In genomic region chr9:121784706-121785426, GRCh38 we compare ENCODE assay signal across 17 cellular contexts.
DNase-seq lines count a peak whose midpoint lies in the region; ATAC-seq and TF ChIP-seq lines count a peak whose summit lies in the region.
"Had no signal": no experiment of that assay in that cellular context is flagged by ENCODE, and none has a peak within 500 bp of the region (broad histone marks: within the 10 kb centered on the region; RNA-seq: fewer than 3 reads in every experiment).

No MANE protein-coding gene starts in this region.

- intact Hi-C loops in cardiac septum (cut with DNase I): no loop called here
- intact Hi-C loops in right lobe of liver (cut with DNase I): no loop called here

- TF ChIP-seq CTCF in cardiac muscle cell (IDR thresholded peaks at IDR 0.05; ENCODE audit: low read depth, low read length): no peak
- TF ChIP-seq CTCF in right lobe of liver (IDR thresholded peaks at IDR 0.05): no peak
- TF ChIP-seq CTCF in type B pancreatic cell (conservative IDR thresholded peaks at IDR 0.05): peak; percentile 52
- no peak for TF ChIP-seq CTCF in GM13976 (IDR thresholded peaks at IDR 0.05; ENCODE audit: borderline replicate concordance, control extremely low read depth, extremely low read depth, insufficient read depth, missing control alignments)

- TF ChIP-seq POLR2A in right lobe of liver (IDR thresholded peaks at IDR 0.05): no peak

- H3K27ac Mint-ChIP-seq in type B pancreatic cell: peak overlapping the region; percentile 58
- H3K27ac Mint-ChIP-seq: stimulated activated memory B cell treated with anti-CD40 and anti-IgM and Interleukin-4, amounts not matched to agents 10 μg/mL and 1 μg/mL and 100 μg/mL, for 72 hours had no signal

- H3K36me3 ChIP-seq in cardiac muscle cell (peaks cover 25% of the 10 kb centered on the region), adipocyte (ENCODE audit: control insufficient read depth, insufficient read depth, low read length, severe bottlenecking) (peaks cover 13% of the 10 kb centered on the region), right lobe of liver (peaks cover 0 to 17% (median 6%) of the 10 kb centered on the region in 4 donors)

- 90% methylated on average over 10 of the region's 18 CpGs for WGBS in right lobe of liver (ENCODE audit: insufficient coverage, low coverage, low lambda C conversion rate, missing lambda C conversion rate)

- no peaks in the 10 kb centered on the region for H3K27me3 Mint-ChIP-seq in type B pancreatic cell

- in situ Hi-C loops in GM13976 (cut with MboI; ENCODE audit: low sequenced_read_pairs, unreplicated experiment): no loop called here

- H3K27ac ChIP-seq in cardiac muscle cell (peak overlapping the region; percentile 60), right lobe of liver (no peak overlapping the region)
- H3K27ac ChIP-seq: KMS-11 had no signal

- H3K4me3 ChIP-seq in cardiac muscle cell: no peak overlapping the region
- H3K4me3 ChIP-seq in adipocyte (ENCODE audit: low read length): no peak overlapping the region
- H3K4me3 ChIP-seq in right lobe of liver: no peak overlapping the region

- no peaks in the 10 kb centered on the region for H3K27me3 ChIP-seq in cardiac muscle cell
- no peaks in the 10 kb centered on the region for H3K27me3 ChIP-seq in adipocyte (replicated peaks; ENCODE audit: control insufficient read depth, insufficient read depth, low read length)
- H3K27me3 ChIP-seq in right lobe of liver: no peaks in the 10 kb centered on the region

- H3K36me3 Mint-ChIP-seq in type B pancreatic cell: peaks cover 3% of the 10 kb centered on the region
- H3K36me3 Mint-ChIP-seq: stimulated activated memory B cell treated with anti-CD40 and anti-IgM and Interleukin-4, amounts not matched to agents 10 μg/mL and 1 μg/mL and 100 μg/mL, for 72 hours had no signal

- H3K4me1 ChIP-seq in cardiac muscle cell (ENCODE audit: low read depth) (peaks cover 20% of the 10 kb centered on the region), adipocyte (ENCODE audit: control insufficient read depth, insufficient read depth, low read length) (no peaks in the 10 kb centered on the region), right lobe of liver (no peaks in the 10 kb centered on the region)

- no peaks in the 10 kb centered on the region for H3K9me3 Mint-ChIP-seq in type B pancreatic cell

- H3K9me3 ChIP-seq in cardiac muscle cell (ENCODE audit: low read depth) (no peaks in the 10 kb centered on the region), adipocyte (ENCODE audit: control insufficient read depth, low read length) (no peaks in the 10 kb centered on the region), right lobe of liver (no peaks in the 10 kb centered on the region)

- H3K4me1 Mint-ChIP-seq in type B pancreatic cell (ENCODE audit: unreplicated experiment): peaks cover 11% of the 10 kb centered on the region

- no peak for ATAC-seq in right lobe of liver
- ATAC-seq: stimulated activated memory B cell treated with anti-CD40 and anti-IgM and Interleukin-4, amounts not matched to agents 10 μg/mL and 1 μg/mL and 100 μg/mL, for 72 hours had no signal

- H3K4me3 Mint-ChIP-seq in type B pancreatic cell: no peak overlapping the region
- H3K4me3 Mint-ChIP-seq: stimulated activated memory B cell treated with anti-CD40 and anti-IgM and Interleukin-4, amounts not matched to agents 10 μg/mL and 1 μg/mL and 100 μg/mL, for 72 hours had no signal

- no peak overlapping the region for H3K9ac ChIP-seq in adipocyte (ENCODE audit: low read length)
- H3K9ac ChIP-seq: KMS-11 had no signal

- DNase-seq in cardiac muscle cell (ENCODE audit: low read depth in 1 of 2, low spot score in 1 of 2): no peak
- no peak for DNase-seq in cardiac septum (ENCODE audit: low spot score)
- peak; percentile 11 for DNase-seq in adipocyte (ENCODE audit: low read depth)
- DNase-seq in right lobe of liver: peak in 2 of 3 donors; percentile 36 to 45
- DNase-seq in type B pancreatic cell (ENCODE audit: extremely low spot score, unreplicated experiment): peak; percentile 64
- DNase-seq in Kasumi-1 (lab: John Stamatoyannopoulos, UW): no peak
- no peak for DNase-seq in NCI-H1092 (lab: John Stamatoyannopoulos, UW)
- DNase-seq in GM13976 (ENCODE audit: low spot score): no peak
- DNase-seq: activated gamma-delta T cell treated with Interleukin-2 at 50 U/mL for 16 hours; caudate nucleus; DMS79; hippocampal formation; NK-92 treated with Interleukin-12 subunit alpha and Interleukin-12 subunit beta, amount 100 ng/mL, for 24 hours; stimulated activated CD4-positive, alpha-beta T cell treated with anti-CD3 and anti-CD28 coated beads, Interleukin-4, amount 100 ng/mL, for 24 hours; SW 1271 had no signal

Comparison
In these comparisons a context has a peak if more than half of its experiments do, and no peak if none do; other contexts are left out.
1. DNase-seq: peak in adipocyte (single experiment), right lobe of liver (2 of 3) and type B pancreatic cell (single experiment); none in cardiac muscle cell (0 of 2), cardiac septum (single experiment), Kasumi-1 (0 of 2), NCI-H1092 (single experiment) and GM13976 (single experiment).